14 cellular contexts compared by ENCODE assay signal in genomic region chr12:2344476-2344875, GRCh38.
"Had no signal": no experiment of that assay in that cellular context is flagged by ENCODE, and none has a peak within 500 bp of the region (broad histone marks: within the 10 kb centered on the region; RNA-seq: fewer than 3 reads in every experiment).

No MANE protein-coding gene starts in this region.

- H3K36me3 Mint-ChIP-seq: natural killer cell treated with Interleukin-12 subunit alpha and Interleukin-12 subunit beta and Interleukin-15 and Interleukin-18, amount 100 ng/mL, for 72 hours had no signal

- H3K4me1 ChIP-seq: prostate gland had no signal

- H3K9me3 Mint-ChIP-seq: activated naive CD8-positive, alpha-beta T cell treated with anti-CD3 and anti-CD28 coated beads, Interleukin-2, amount 50 U/mL, for 24 hours; activated T-helper 17 cell treated with anti-CD3 and anti-CD28 coated beads, Interleukin-2, amount 50 U/mL, for 72 hours; natural killer cell treated with Interleukin-12 subunit alpha and Interleukin-12 subunit beta and Interleukin-15 and Interleukin-18, amount 100 ng/mL, for 72 hours had no signal

- DNase-seq: activated CD4-positive, alpha-beta T cell treated with anti-CD3 and anti-CD28 coated beads, Interleukin-2, amount 50 U/mL, for 1 hour; activated naive CD4-positive, alpha-beta T cell treated with Interleukin-2 at 50 U/mL for 16 hours; activated naive CD8-positive, alpha-beta T cell treated with anti-CD3 and anti-CD28 coated beads, Interleukin-2, amount 50 U/mL, for 24 hours; dorsolateral prefrontal cortex; erythroblast; stimulated activated CD4-positive, alpha-beta T cell treated with anti-CD3 and anti-CD28 coated beads, Interleukin-1b, Interleukin-23, amount 100 ng/mL, for 48 hours; trophoblast cell had no signal

- H3K4me3 Mint-ChIP-seq: activated naive CD8-positive, alpha-beta T cell treated with anti-CD3 and anti-CD28 coated beads, Interleukin-2, amount 50 U/mL, for 24 hours; activated T-helper 17 cell treated with anti-CD3 and anti-CD28 coated beads, Interleukin-2, amount 50 U/mL, for 72 hours; natural killer cell treated with Interleukin-12 subunit alpha and Interleukin-12 subunit beta and Interleukin-15 and Interleukin-18, amount 100 ng/mL, for 72 hours had no signal

- H3K27ac ChIP-seq: cardiac muscle cell, dorsolateral prefrontal cortex had no signal

- H3K4me1 Mint-ChIP-seq: activated T-helper 17 cell treated with anti-CD3 and anti-CD28 coated beads, Interleukin-2, amount 50 U/mL, for 72 hours had no signal

- H3K4me3 ChIP-seq: cardiac muscle cell, dorsolateral prefrontal cortex, gastroesophageal sphincter, prostate gland had no signal

- ATAC-seq: activated CD4-positive, CD25-positive, alpha-beta regulatory T cell treated with anti-CD3 and anti-CD28 coated beads, Interleukin-2, amount 50 U/mL, for 24 hours; activated naive CD8-positive, alpha-beta T cell treated with anti-CD3 and anti-CD28 coated beads, Interleukin-2, amount 50 U/mL, for 24 hours; activated T-helper 17 cell treated with anti-CD3 and anti-CD28 coated beads, Interleukin-2, amount 50 U/mL, for 72 hours; gastroesophageal sphincter; left lobe of liver; natural killer cell treated with Interleukin-12 subunit alpha and Interleukin-12 subunit beta and Interleukin-15 and Interleukin-18, amount 100 ng/mL, for 72 hours had no signal

- H3K27me3 ChIP-seq: cardiac muscle cell, dorsolateral prefrontal cortex, gastroesophageal sphincter had no signal

- H3K36me3 ChIP-seq: cardiac muscle cell, gastroesophageal sphincter, prostate gland had no signal

- H3K9me3 ChIP-seq: gastroesophageal sphincter, prostate gland had no signal

- H3K27ac Mint-ChIP-seq: activated naive CD8-positive, alpha-beta T cell treated with anti-CD3 and anti-CD28 coated beads, Interleukin-2, amount 50 U/mL, for 24 hours; activated T-helper 17 cell treated with anti-CD3 and anti-CD28 coated beads, Interleukin-2, amount 50 U/mL, for 72 hours; natural killer cell treated with Interleukin-12 subunit alpha and Interleukin-12 subunit beta and Interleukin-15 and Interleukin-18, amount 100 ng/mL, for 72 hours had no signal
